1 cellular context compared by ENCODE assay signal in the genomic region with DNA sequence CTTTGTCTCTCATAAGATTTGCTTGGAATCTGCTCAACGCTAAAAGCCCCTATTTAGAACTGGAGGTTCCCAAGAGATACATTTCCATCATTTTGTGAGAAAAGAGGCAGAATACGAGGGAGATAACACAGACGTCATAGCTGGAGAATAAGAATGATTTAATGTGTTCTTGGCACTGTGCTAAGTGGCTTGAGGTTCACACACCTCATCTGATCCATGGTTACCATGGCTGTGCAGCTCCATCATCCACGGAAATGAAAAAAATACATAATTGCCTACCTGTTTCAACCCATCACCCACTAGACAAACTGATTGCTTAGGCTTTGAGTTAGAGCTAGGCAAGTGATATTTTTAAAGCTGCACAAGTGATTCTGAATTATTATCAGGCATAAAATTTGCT.
TF ChIP-seq lines count a peak whose summit lies in the region.

No MANE protein-coding gene starts in this region.

TF ChIP-seq in IMR-90, 13 proteins besides CTCF, POLR2A, EP300 and RAD21:
- no peak for TF ChIP-seq BHLHE40 (IDR thresholded peaks at IDR 0.05; ENCODE audit: low read depth, low read length)
- TF ChIP-seq NFE2L2 (IDR thresholded peaks at IDR 0.05; ENCODE audit: low read depth, low read length), result no peak
- no peak for TF ChIP-seq CEBPB (IDR thresholded peaks at IDR 0.05; ENCODE audit: low read depth, low read length)
- TF ChIP-seq SMC3 (IDR thresholded peaks at IDR 0.05; ENCODE audit: low read depth, low read length), result no peak
- TF ChIP-seq RCOR1 (IDR thresholded peaks at IDR 0.05; ENCODE audit: insufficient replicate concordance, low read length), result no peak
- TF ChIP-seq MAFK (IDR thresholded peaks at IDR 0.05; ENCODE audit: low read depth, low read length), result no peak
- no peak for TF ChIP-seq FOS (IDR thresholded peaks at IDR 0.05; ENCODE audit: low read depth, low read length)
- no peak for TF ChIP-seq CHD1 (IDR thresholded peaks at IDR 0.05; ENCODE audit: low read depth, low read length)
- TF ChIP-seq MXI1 (IDR thresholded peaks at IDR 0.05; ENCODE audit: borderline replicate concordance, low read depth, low read length), result no peak
- TF ChIP-seq, protein P1, sequence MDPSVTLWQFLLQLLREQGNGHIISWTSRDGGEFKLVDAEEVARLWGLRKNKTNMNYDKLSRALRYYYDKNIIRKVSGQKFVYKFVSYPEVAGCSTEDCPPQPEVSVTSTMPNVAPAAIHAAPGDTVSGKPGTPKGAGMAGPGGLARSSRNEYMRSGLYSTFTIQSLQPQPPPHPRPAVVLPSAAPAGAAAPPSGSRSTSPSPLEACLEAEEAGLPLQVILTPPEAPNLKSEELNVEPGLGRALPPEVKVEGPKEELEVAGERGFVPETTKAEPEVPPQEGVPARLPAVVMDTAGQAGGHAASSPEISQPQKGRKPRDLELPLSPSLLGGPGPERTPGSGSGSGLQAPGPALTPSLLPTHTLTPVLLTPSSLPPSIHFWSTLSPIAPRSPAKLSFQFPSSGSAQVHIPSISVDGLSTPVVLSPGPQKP (IDR thresholded peaks at IDR 0.05; ENCODE audit: borderline replicate concordance, low read depth, low read length), result no peak
- TF ChIP-seq RFX5 (IDR thresholded peaks at IDR 0.05; ENCODE audit: low read depth, low read length), result no peak
- TF ChIP-seq MAZ (IDR thresholded peaks at IDR 0.05; ENCODE audit: borderline replicate concordance, low read depth, low read length), result no peak
- no peak for TF ChIP-seq USF2 (IDR thresholded peaks at IDR 0.05; ENCODE audit: low read depth, low read length)
